ENCODE assay signal across 18 cellular contexts in the genomic region with DNA sequence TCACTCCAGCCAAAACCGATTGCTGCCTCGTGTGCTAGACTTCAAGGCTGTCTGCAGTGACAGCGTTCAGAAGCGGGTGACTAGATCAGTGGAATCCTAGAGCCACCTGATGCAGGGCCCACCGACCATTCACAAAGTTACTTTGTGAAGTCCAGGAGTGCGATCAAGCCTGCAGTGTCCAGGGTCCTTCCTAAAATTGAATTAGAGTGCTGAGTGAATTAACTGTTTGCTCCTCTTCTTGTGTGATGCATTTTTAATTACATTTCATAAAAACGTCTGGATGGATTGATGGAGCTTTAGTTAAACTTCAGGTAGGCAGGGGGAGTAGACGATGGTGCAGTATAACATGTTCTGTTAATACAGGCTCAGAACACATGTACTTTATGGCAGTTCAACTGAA. TPM values are rescaled to one million over a fixed set of nuclear protein-coding genes. Genes with fewer than 3 reads are reported as not detected.
DNase-seq lines count a peak whose midpoint lies in the region; ATAC-seq and TF ChIP-seq lines count a peak whose summit lies in the region.
"Had no signal": no experiment of that assay in that cellular context is flagged by ENCODE, and none has a peak within 500 bp of the region (broad histone marks: within the 10 kb centered on the region; RNA-seq: fewer than 3 reads in every experiment).

No MANE protein-coding gene starts in this region.

- ATAC-seq in GM21717 (IDR thresholded peaks at IDR 0.05; ENCODE audit: unreplicated experiment), result no peak
- ATAC-seq in activated T-helper 17 cell treated with anti-CD3 and anti-CD28 coated beads, Interleukin-2, amount 50 U/mL, for 72 hours (replicated peaks), result no peak

- H3K4me1 Mint-ChIP-seq in endodermal cell (peaks cover 57% of the 10 kb centered on the region), progenitor cell of endocrine pancreas (ENCODE audit: low read depth) (peaks cover 31% of the 10 kb centered on the region)
- H3K4me1 Mint-ChIP-seq in activated T-helper 17 cell treated with anti-CD3 and anti-CD28 coated beads, Interleukin-2, amount 50 U/mL, for 72 hours, result peaks cover 7% of the 10 kb centered on the region
- H3K4me1 Mint-ChIP-seq: CD8-positive, alpha-beta memory T cell had no signal

- 82 to 87% methylated on average over 7 to 8 of the region's 8 CpGs for WGBS in endodermal cell (ENCODE audit: insufficient coverage in 1 of 2, insufficient read length in 1 of 2), 2 experiments

- H3K36me3 ChIP-seq in WERI-Rb-1 (peaks cover 3% of the 10 kb centered on the region; the same call in 1 of the 2 replicates), endodermal cell (ENCODE audit: control insufficient read depth, insufficient read depth, low read length) (no peaks in the 10 kb centered on the region)
- H3K36me3 ChIP-seq: BLaER1, HAP-1 had no signal

- H3K4me3 Mint-ChIP-seq in endodermal cell, result no peak overlapping the region
- no peak overlapping the region for H3K4me3 Mint-ChIP-seq in progenitor cell of endocrine pancreas (ENCODE audit: low read depth)
- H3K4me3 Mint-ChIP-seq in activated T-helper 17 cell treated with anti-CD3 and anti-CD28 coated beads, Interleukin-2, amount 50 U/mL, for 72 hours, result no peak overlapping the region
- H3K4me3 Mint-ChIP-seq: CD8-positive, alpha-beta memory T cell had no signal

- TF ChIP-seq CTCF in WERI-Rb-1 (IDR thresholded peaks at IDR 0.05; ENCODE audit: low read depth, low read length) (no peak), endodermal cell (conservative IDR thresholded peaks at IDR 0.05) (no peak), progenitor cell of endocrine pancreas (IDR thresholded peaks at IDR 0.05; ENCODE audit: unreplicated experiment) (no peak)

- H3K27me3 ChIP-seq in WERI-Rb-1 (ENCODE audit: insufficient read depth, low read depth, severe bottlenecking), result no peaks in the 10 kb centered on the region
- no peaks in the 10 kb centered on the region for H3K27me3 ChIP-seq in endodermal cell (ENCODE audit: control insufficient read depth, insufficient read depth, low read length, poor library complexity, severe bottlenecking)
- H3K27me3 ChIP-seq: BLaER1 had no signal

- peaks cover 3% of the 10 kb centered on the region for H3K4me1 ChIP-seq in endodermal cell (ENCODE audit: control insufficient read depth, insufficient read depth, low read length)

- H3K27ac ChIP-seq in WERI-Rb-1, result no peak overlapping the region
- no peak overlapping the region for H3K27ac ChIP-seq in endodermal cell (ENCODE audit: low read depth, low read length)
- H3K27ac ChIP-seq: 22Rv1, BLaER1 had no signal

- H3K9ac ChIP-seq in endodermal cell (ENCODE audit: extremely low read depth, low read length, poor library complexity, severe bottlenecking), result no peak overlapping the region
- H3K9ac ChIP-seq: BLaER1 had no signal

- H3K9me3 Mint-ChIP-seq in endodermal cell (no peaks in the 10 kb centered on the region), progenitor cell of endocrine pancreas (ENCODE audit: low read depth) (no peaks in the 10 kb centered on the region)
- H3K9me3 Mint-ChIP-seq in activated T-helper 17 cell treated with anti-CD3 and anti-CD28 coated beads, Interleukin-2, amount 50 U/mL, for 72 hours, result no peaks in the 10 kb centered on the region
- H3K9me3 Mint-ChIP-seq: CD8-positive, alpha-beta memory T cell had no signal

- H3K27ac Mint-ChIP-seq in endodermal cell (no peak overlapping the region), progenitor cell of endocrine pancreas (peak overlapping the region; percentile 77)
- H3K27ac Mint-ChIP-seq in activated T-helper 17 cell treated with anti-CD3 and anti-CD28 coated beads, Interleukin-2, amount 50 U/mL, for 72 hours, result no peak overlapping the region

- H3K9me3 ChIP-seq in WERI-Rb-1 (ENCODE audit: severe bottlenecking) (no peaks in the 10 kb centered on the region), endodermal cell (ENCODE audit: control insufficient read depth, low read length) (no peaks in the 10 kb centered on the region)
- H3K9me3 ChIP-seq: BLaER1, Caco-2, HAP-1 had no signal

- H3K27me3 Mint-ChIP-seq in endodermal cell (ENCODE audit: insufficient read depth) (peaks cover 2% of the 10 kb centered on the region), progenitor cell of endocrine pancreas (no peaks in the 10 kb centered on the region)
- H3K27me3 Mint-ChIP-seq in activated T-helper 17 cell treated with anti-CD3 and anti-CD28 coated beads, Interleukin-2, amount 50 U/mL, for 72 hours, result no peaks in the 10 kb centered on the region

- H3K4me3 ChIP-seq in WERI-Rb-1 (ENCODE audit: low read depth, low read length), result no peak overlapping the region
- no peak overlapping the region for H3K4me3 ChIP-seq in endodermal cell (ENCODE audit: low read length)
- H3K4me3 ChIP-seq: BLaER1, HAP-1 had no signal

- H3K36me3 Mint-ChIP-seq in endodermal cell (ENCODE audit: low read depth), result no peaks in the 10 kb centered on the region
- H3K36me3 Mint-ChIP-seq in progenitor cell of endocrine pancreas (ENCODE audit: insufficient read depth), result no peaks in the 10 kb centered on the region
- no peaks in the 10 kb centered on the region for H3K36me3 Mint-ChIP-seq in activated T-helper 17 cell treated with anti-CD3 and anti-CD28 coated beads, Interleukin-2, amount 50 U/mL, for 72 hours (ENCODE audit: low read depth)

- DNase-seq in NCI-H82 (lab: John Stamatoyannopoulos, UW) (peak; percentile 25), NCI-H82 treated with DMSO at 0.1 percent for 48 hours (lab: John Stamatoyannopoulos, UW; ENCODE audit: unreplicated experiment) (no peak), WERI-Rb-1 (peak; percentile 4), endodermal cell (peak; percentile 31), progenitor cell of endocrine pancreas (ENCODE audit: low spot score, unreplicated experiment) (no peak), SW 1271 (lab: John Stamatoyannopoulos, UW) (no peak)
- DNase-seq: Caco-2; CD8-positive, alpha-beta memory T cell; DND-41; GDM1 had no signal

RNA-seq across cellular contexts. Expression of gene PCARE, which starts 13.8 kb away (rescaled TPM):
- total RNA-seq in endodermal cell (under 1 TPM in 1 of 2 donors, not detected in 1; 0.09 TPM), progenitor cell of endocrine pancreas (not detected in 2 replicates)
- polyA plus RNA-seq in endodermal cell (2013, experiment 1 of 2), result 0.04 TPM
- 0.08 TPM for polyA plus RNA-seq in endodermal cell (2013, experiment 2 of 2)
- not detected for total RNA-seq in activated T-helper 17 cell treated with anti-CD3 and anti-CD28 coated beads, Interleukin-2, amount 50 U/mL, for 72 hours
- total RNA-seq: A673; Caco-2; CD8-positive, alpha-beta memory T cell; H1; HT-29 had no signal
- polyA plus RNA-seq: CD8-positive, alpha-beta memory T cell; H1 had no signal

RNA-seq across cellular contexts. Expression of gene CLIP4, which starts 54.7 kb away (rescaled TPM):
- total RNA-seq in endodermal cell, result 10 to 100 TPM in 1 of 2 donors, 1 to 10 TPM in 1; 8.0 to 10.9 TPM
- 3.6 TPM for polyA plus RNA-seq in endodermal cell (2013, experiment 1 of 2)
- polyA plus RNA-seq in endodermal cell (2013, experiment 2 of 2), result 3.8 TPM
- total RNA-seq in progenitor cell of endocrine pancreas, result 13.7 and 16.0 TPM in 2 replicates
- 10 to 100 TPM; 23.3 to 24.5 TPM for total RNA-seq in activated T-helper 17 cell treated with anti-CD3 and anti-CD28 coated beads, Interleukin-2, amount 50 U/mL, for 72 hours

Comparison
In these comparisons a context has a peak if more than half of its experiments do, and no peak if none do; other contexts are left out.
1. DNase-seq: peak in NCI-H82 (single experiment), WERI-Rb-1 (single experiment) and endodermal cell (single experiment); none in NCI-H82 treated with DMSO at 0.1 percent for 48 hours (single experiment), progenitor cell of endocrine pancreas (single experiment) and SW 1271 (0 of 2).